ENCODE assay signal across 2 cellular contexts in the genomic region with DNA sequence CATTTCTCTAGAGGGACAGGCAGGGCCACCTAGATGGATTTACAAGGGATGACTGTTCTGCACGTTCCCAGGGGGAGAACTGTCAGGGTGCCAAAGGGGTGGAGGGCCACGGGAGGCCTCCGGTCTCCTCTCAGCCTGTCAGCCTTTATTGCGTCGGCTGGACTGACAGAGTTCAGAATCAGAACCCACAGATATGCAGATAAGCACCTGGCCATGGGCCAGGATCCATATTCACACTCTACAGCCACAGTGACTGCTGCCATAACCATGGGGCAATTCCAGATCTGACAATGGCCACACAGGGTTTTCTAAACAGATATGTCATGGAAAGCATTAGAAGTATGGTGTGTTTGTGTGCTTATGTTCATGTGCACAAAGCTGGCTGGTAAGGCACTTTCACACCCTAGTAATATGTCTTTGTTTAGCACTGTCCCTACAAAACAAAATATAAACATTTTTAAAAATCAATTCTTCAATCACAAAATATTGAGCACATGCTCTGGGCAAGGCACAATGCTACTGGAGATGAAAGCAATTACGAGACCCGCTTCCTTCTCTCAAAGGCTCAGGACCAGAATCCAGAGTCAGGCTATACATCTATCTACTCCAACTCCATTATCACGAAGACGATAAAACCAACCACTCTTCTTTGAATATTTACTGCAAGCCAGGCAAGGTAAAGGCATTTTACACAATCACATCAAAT.
TF ChIP-seq lines count a peak whose summit lies in the region.

No MANE protein-coding gene starts in this region.

TF ChIP-seq in IMR-90, 13 proteins besides CTCF, POLR2A, EP300 and RAD21 (continued from another document):
- peak; percentile 86 for TF ChIP-seq BHLHE40 (IDR thresholded peaks at IDR 0.05; ENCODE audit: low read depth, low read length)
TF ChIP-seq in IMR-90: peak in this region for 1.

TF ChIP-seq in SK-N-SH treated with all-trans-retinoic acid at 6 μM for 48 hours, 23 proteins besides CTCF, POLR2A, EP300 and RAD21 (continued from another document):
- TF ChIP-seq, protein P1, sequence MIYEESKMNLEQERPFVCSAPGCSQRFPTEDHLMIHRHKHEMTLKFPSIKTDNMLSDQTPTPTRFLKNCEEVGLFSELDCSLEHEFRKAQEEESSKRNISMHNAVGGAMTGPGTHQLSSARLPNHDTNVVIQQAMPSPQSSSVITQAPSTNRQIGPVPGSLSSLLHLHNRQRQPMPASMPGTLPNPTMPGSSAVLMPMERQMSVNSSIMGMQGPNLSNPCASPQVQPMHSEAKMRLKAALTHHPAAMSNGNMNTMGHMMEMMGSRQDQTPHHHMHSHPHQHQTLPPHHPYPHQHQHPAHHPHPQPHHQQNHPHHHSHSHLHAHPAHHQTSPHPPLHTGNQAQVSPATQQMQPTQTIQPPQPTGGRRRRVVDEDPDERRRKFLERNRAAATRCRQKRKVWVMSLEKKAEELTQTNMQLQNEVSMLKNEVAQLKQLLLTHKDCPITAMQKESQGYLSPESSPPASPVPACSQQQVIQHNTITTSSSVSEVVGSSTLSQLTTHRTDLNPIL (CRISPR knock-in tag; IDR thresholded peaks at IDR 0.05; ENCODE audit: low read depth): no peak
- TF ChIP-seq ZFP3 (CRISPR knock-in tag; IDR thresholded peaks at IDR 0.05) (no peak), ZNF565 (CRISPR knock-in tag; conservative IDR thresholded peaks at IDR 0.05; ENCODE audit: low read depth) (no peak), PPARA (CRISPR knock-in tag; IDR thresholded peaks at IDR 0.05; ENCODE audit: borderline replicate concordance) (no peak), ZFP30 (CRISPR knock-in tag; IDR thresholded peaks at IDR 0.05) (no peak), CSRNP3 (CRISPR knock-in tag; IDR thresholded peaks at IDR 0.05) (no peak), TCF4 (CRISPR knock-in tag; IDR thresholded peaks at IDR 0.05; ENCODE audit: borderline replicate concordance) (no peak), GLIS3 (CRISPR knock-in tag; IDR thresholded peaks at IDR 0.05) (no peak), ARNTL (CRISPR knock-in tag; IDR thresholded peaks at IDR 0.05; ENCODE audit: borderline replicate concordance, low read depth) (no peak), OSR1 (CRISPR knock-in tag; IDR thresholded peaks at IDR 0.05) (no peak)
- TF ChIP-seq, protein P2, sequence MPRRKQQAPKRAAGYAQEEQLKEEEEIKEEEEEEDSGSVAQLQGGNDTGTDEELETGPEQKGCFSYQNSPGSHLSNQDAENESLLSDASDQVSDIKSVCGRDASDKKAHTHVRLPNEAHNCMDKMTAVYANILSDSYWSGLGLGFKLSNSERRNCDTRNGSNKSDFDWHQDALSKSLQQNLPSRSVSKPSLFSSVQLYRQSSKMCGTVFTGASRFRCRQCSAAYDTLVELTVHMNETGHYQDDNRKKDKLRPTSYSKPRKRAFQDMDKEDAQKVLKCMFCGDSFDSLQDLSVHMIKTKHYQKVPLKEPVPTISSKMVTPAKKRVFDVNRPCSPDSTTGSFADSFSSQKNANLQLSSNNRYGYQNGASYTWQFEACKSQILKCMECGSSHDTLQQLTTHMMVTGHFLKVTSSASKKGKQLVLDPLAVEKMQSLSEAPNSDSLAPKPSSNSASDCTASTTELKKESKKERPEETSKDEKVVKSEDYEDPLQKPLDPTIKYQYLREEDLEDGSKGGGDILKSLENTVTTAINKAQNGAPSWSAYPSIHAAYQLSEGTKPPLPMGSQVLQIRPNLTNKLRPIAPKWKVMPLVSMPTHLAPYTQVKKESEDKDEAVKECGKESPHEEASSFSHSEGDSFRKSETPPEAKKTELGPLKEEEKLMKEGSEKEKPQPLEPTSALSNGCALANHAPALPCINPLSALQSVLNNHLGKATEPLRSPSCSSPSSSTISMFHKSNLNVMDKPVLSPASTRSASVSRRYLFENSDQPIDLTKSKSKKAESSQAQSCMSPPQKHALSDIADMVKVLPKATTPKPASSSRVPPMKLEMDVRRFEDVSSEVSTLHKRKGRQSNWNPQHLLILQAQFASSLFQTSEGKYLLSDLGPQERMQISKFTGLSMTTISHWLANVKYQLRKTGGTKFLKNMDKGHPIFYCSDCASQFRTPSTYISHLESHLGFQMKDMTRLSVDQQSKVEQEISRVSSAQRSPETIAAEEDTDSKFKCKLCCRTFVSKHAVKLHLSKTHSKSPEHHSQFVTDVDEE (CRISPR knock-in tag; IDR thresholded peaks at IDR 0.05): no peak; the same call in 1 of the 2 replicates
TF ChIP-seq in SK-N-SH treated with all-trans-retinoic acid at 6 μM for 48 hours: peak in this region for 0.
